7 cellular contexts compared by ENCODE assay signal in the genomic region with DNA sequence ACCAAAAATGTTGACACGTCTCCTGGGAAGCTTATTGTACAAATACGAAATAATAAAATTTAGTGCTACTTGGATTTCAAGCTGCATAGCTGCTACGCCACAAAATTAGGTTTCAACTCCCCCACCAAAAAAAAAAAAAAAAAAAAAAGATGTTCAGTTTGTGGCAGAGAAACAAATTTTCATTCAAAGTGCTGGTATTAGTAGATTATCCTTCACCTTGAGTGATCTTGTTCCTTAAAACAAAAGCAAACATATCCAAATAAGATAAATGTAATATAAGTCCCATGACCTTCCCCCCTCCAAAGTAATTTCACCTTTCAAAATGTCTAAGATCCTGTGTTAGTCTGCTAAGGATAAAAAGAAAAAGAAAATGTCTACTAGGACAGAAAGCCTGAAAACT. TPM values are rescaled to one million over a fixed set of nuclear protein-coding genes. Genes with fewer than 3 reads are reported as not detected.
DNase-seq lines count a peak whose midpoint lies in the region; ATAC-seq and TF ChIP-seq lines count a peak whose summit lies in the region.

No MANE protein-coding gene starts in this region.

- H3K36me3 ChIP-seq in hepatocyte (replicated peaks; ENCODE audit: insufficient read depth, low read depth), result peaks cover 3% of the 10 kb centered on the region

- peaks cover 42% of the 10 kb centered on the region for H3K36me3 Mint-ChIP-seq in HFFc6 (ENCODE audit: low read depth)
- peaks cover 28% of the 10 kb centered on the region for H3K36me3 Mint-ChIP-seq in activated T-helper 2 cell treated with anti-CD3 and anti-CD28 coated beads, Interferon-gamma antibody, Interleukin-2, Interleukin-4, amounts not matched to agents 10 μg/mL and 5 μg/mL and 100 μg/mL, durations not matched to agents 14 hours and 24 hours and 36 hours (ENCODE audit: low read depth)

- peaks cover 19% of the 10 kb centered on the region for H3K4me1 ChIP-seq in hepatocyte (ENCODE audit: insufficient read depth)

- 81% methylated on average over 3 of the region's 3 CpGs for WGBS in hepatocyte (ENCODE audit: low lambda C conversion rate, missing lambda C conversion rate)

- intact Hi-C loops in activated T-helper 2 cell treated with anti-CD3 and anti-CD28 coated beads, Interferon-gamma antibody, Interleukin-2, Interleukin-4, amounts not matched to agents 10 μg/mL and 5 μg/mL and 100 μg/mL, durations not matched to agents 14 hours and 24 hours and 36 hours (cut with micrococcal nuclease), result no loop called here

- H3K4me2 ChIP-seq in hepatocyte, result peak overlapping the region; percentile 79

- peaks cover 6% of the 10 kb centered on the region; the same call in 1 of the 2 replicates for H3K27me3 Mint-ChIP-seq in HFFc6 (ENCODE audit: insufficient read depth)
- H3K27me3 Mint-ChIP-seq in activated T-helper 2 cell treated with anti-CD3 and anti-CD28 coated beads, Interferon-gamma antibody, Interleukin-2, Interleukin-4, amounts not matched to agents 10 μg/mL and 5 μg/mL and 100 μg/mL, durations not matched to agents 14 hours and 24 hours and 36 hours (ENCODE audit: low read depth), result no peaks in the 10 kb centered on the region
- no peaks in the 10 kb centered on the region for H3K27me3 Mint-ChIP-seq in stimulated activated naive CD8-positive, alpha-beta T cell treated with anti-CD3 and anti-CD28 coated beads, Interleukin-15, amount 100 ng/mL, for 72 hours

- H3K9me2 ChIP-seq in hepatocyte (replicated peaks; ENCODE audit: insufficient read depth), result no peaks in the 10 kb centered on the region

- H3K27me3 ChIP-seq in hepatocyte, result no peaks in the 10 kb centered on the region

- H3K4me3 Mint-ChIP-seq in HFFc6, result peak overlapping the region; percentile 100
- H3K4me3 Mint-ChIP-seq in activated T-helper 2 cell treated with anti-CD3 and anti-CD28 coated beads, Interferon-gamma antibody, Interleukin-2, Interleukin-4, amounts not matched to agents 10 μg/mL and 5 μg/mL and 100 μg/mL, durations not matched to agents 14 hours and 24 hours and 36 hours (ENCODE audit: low read depth), result peak overlapping the region; percentile 98
- peak overlapping the region; percentile 88 to 99 for H3K4me3 Mint-ChIP-seq in stimulated activated naive CD8-positive, alpha-beta T cell treated with anti-CD3 and anti-CD28 coated beads, Interleukin-15, amount 100 ng/mL, for 72 hours

- DNase-seq in HFFc6 (no peak), hepatocyte (ENCODE audit: low spot score) (no peak), A172 (ENCODE audit: low spot score) (no peak), NCI-H2081 treated with DMSO at 0.1 percent for 48 hours (lab: John Stamatoyannopoulos, UW) (no peak), kidney tubule cell (ENCODE audit: low spot score) (no peak)
- DNase-seq in activated T-helper 2 cell treated with anti-CD3 and anti-CD28 coated beads, Interferon-gamma antibody, Interleukin-2, Interleukin-4, amounts not matched to agents 10 μg/mL and 5 μg/mL and 100 μg/mL, durations not matched to agents 14 hours and 24 hours and 36 hours (ENCODE audit: low spot score), result no peak
- no peak for DNase-seq in stimulated activated naive CD8-positive, alpha-beta T cell treated with anti-CD3 and anti-CD28 coated beads, Interleukin-15, amount 100 ng/mL, for 72 hours

- H3K4me1 Mint-ChIP-seq in HFFc6 (ENCODE audit: low read depth), result peaks cover 41% of the 10 kb centered on the region
- peaks cover 41% of the 10 kb centered on the region for H3K4me1 Mint-ChIP-seq in activated T-helper 2 cell treated with anti-CD3 and anti-CD28 coated beads, Interferon-gamma antibody, Interleukin-2, Interleukin-4, amounts not matched to agents 10 μg/mL and 5 μg/mL and 100 μg/mL, durations not matched to agents 14 hours and 24 hours and 36 hours (ENCODE audit: low read depth)
- peaks cover 47% of the 10 kb centered on the region for H3K4me1 Mint-ChIP-seq in stimulated activated naive CD8-positive, alpha-beta T cell treated with anti-CD3 and anti-CD28 coated beads, Interleukin-15, amount 100 ng/mL, for 72 hours

- ATAC-seq in stimulated activated naive CD8-positive, alpha-beta T cell treated with anti-CD3 and anti-CD28 coated beads, Interleukin-15, amount 100 ng/mL, for 72 hours, result no peak

- H3K9me3 Mint-ChIP-seq in HFFc6, result peaks cover 4% of the 10 kb centered on the region
- H3K9me3 Mint-ChIP-seq in activated T-helper 2 cell treated with anti-CD3 and anti-CD28 coated beads, Interferon-gamma antibody, Interleukin-2, Interleukin-4, amounts not matched to agents 10 μg/mL and 5 μg/mL and 100 μg/mL, durations not matched to agents 14 hours and 24 hours and 36 hours, result no peaks in the 10 kb centered on the region
- no peaks in the 10 kb centered on the region for H3K9me3 Mint-ChIP-seq in stimulated activated naive CD8-positive, alpha-beta T cell treated with anti-CD3 and anti-CD28 coated beads, Interleukin-15, amount 100 ng/mL, for 72 hours

- no peak for TF ChIP-seq CTCF in HFFc6 (IDR thresholded peaks at IDR 0.05)
- no peak for TF ChIP-seq CTCF in hepatocyte (IDR thresholded peaks at IDR 0.05; ENCODE audit: poor library complexity)

- peak overlapping the region; percentile 97; the same call in 1 of the 2 replicates for H3K27ac Mint-ChIP-seq in HFFc6
- H3K27ac Mint-ChIP-seq in activated T-helper 2 cell treated with anti-CD3 and anti-CD28 coated beads, Interferon-gamma antibody, Interleukin-2, Interleukin-4, amounts not matched to agents 10 μg/mL and 5 μg/mL and 100 μg/mL, durations not matched to agents 14 hours and 24 hours and 36 hours, result no peak overlapping the region
- peak overlapping the region; percentile 1 to 48 for H3K27ac Mint-ChIP-seq in stimulated activated naive CD8-positive, alpha-beta T cell treated with anti-CD3 and anti-CD28 coated beads, Interleukin-15, amount 100 ng/mL, for 72 hours

- peak overlapping the region; percentile 98 for H3K27ac ChIP-seq in hepatocyte

- peaks cover 61% of the 10 kb centered on the region for H3K79me2 ChIP-seq in hepatocyte

- H2AFZ ChIP-seq in hepatocyte, result no peak overlapping the region

- H3K9me3 ChIP-seq in hepatocyte (ENCODE audit: low read depth), result no peaks in the 10 kb centered on the region

- peaks cover 42% of the 10 kb centered on the region for H4K20me1 ChIP-seq in hepatocyte (ENCODE audit: insufficient read depth, poor library complexity, severe bottlenecking)

- peak overlapping the region; percentile 86 for H3K4me3 ChIP-seq in hepatocyte

RNA-seq across cellular contexts. Expression of gene TOB1, which starts 2.2 kb away (rescaled TPM):
- 10 to 100 TPM; 76.3 to 94.1 (median 89.1) TPM for total RNA-seq in HFFc6 (2021; fragmentation: NEBNext Ultra II Directional; extraction: Animal tissue kit (Norgen Biotek cat#: 25700))
- total RNA-seq in activated T-helper 2 cell treated with anti-CD3 and anti-CD28 coated beads, Interferon-gamma antibody, Interleukin-2, Interleukin-4, amounts not matched to agents 10 μg/mL and 5 μg/mL and 100 μg/mL, durations not matched to agents 14 hours and 24 hours and 36 hours, result 28.5 and 28.9 TPM in 2 replicates
- total RNA-seq in hepatocyte, result 52.1 and 53.6 TPM in 2 replicates
- polyA plus RNA-seq in hepatocyte, result 41.1 and 43.2 TPM in 2 replicates
- total RNA-seq in A172 (2014; rRNA removed; shearing (Covaris generic)), result 7.2 and 8.1 TPM in 2 replicates

RNA-seq across cellular contexts. Expression of gene WFIKKN2, which starts 28.5 kb away (rescaled TPM):
- total RNA-seq in HFFc6 (2021; fragmentation: NEBNext Ultra II Directional; extraction: Animal tissue kit (Norgen Biotek cat#: 25700)), result under 1 TPM in 3 of 6 experiments, not detected in 3; 0.05 to 0.07 (median 0.05) TPM
- not detected in 2 replicates for total RNA-seq in activated T-helper 2 cell treated with anti-CD3 and anti-CD28 coated beads, Interferon-gamma antibody, Interleukin-2, Interleukin-4, amounts not matched to agents 10 μg/mL and 5 μg/mL and 100 μg/mL, durations not matched to agents 14 hours and 24 hours and 36 hours
- total RNA-seq in hepatocyte, result 0.36 and 0.50 TPM in 2 replicates
- polyA plus RNA-seq in hepatocyte, result 0.68 TPM in 1 of 2 replicates, not detected in the other
- not detected in 2 replicates for total RNA-seq in A172 (2014; rRNA removed; shearing (Covaris generic))
